21 cellular contexts compared by ENCODE assay signal in the genomic region with DNA sequence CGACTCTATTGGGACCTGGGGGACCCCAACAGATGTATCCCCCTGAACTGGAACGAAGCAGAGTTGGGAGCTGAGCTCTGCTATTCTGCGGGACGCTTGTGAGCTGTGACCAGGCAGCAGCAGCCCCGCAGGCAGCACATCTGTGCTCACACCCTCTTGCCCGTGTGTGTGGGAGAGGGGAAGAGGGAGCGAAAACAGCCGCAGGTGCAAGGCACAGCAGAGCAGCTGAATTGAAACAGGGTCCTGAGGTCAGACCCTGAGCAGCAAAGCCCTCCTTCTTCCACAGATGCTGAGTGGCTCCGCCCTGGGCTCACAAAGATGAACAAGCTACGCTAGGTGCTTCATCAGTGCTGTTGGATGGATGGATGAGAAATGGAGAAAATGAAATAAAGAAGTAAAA.
DNase-seq lines count a peak whose midpoint lies in the region; ATAC-seq and TF ChIP-seq lines count a peak whose summit lies in the region.
"Had no signal": no experiment of that assay in that cellular context is flagged by ENCODE, and none has a peak within 500 bp of the region (broad histone marks: within the 10 kb centered on the region; RNA-seq: fewer than 3 reads in every experiment).

No MANE protein-coding gene starts in this region.

- peak overlapping the region; percentile 46 for H3K27ac ChIP-seq in KMS-11
- H3K27ac ChIP-seq in lower lobe of right lung, result no peak overlapping the region

- no peak overlapping the region for H3K27ac Mint-ChIP-seq in activated naive CD4-positive, alpha-beta T cell treated with anti-CD3 and anti-CD28 coated beads, Interleukin-2, amount 10 ng/mL, durations not matched to agents 7 days and 5 days
- no peak overlapping the region for H3K27ac Mint-ChIP-seq in activated CD4-positive, alpha-beta T cell treated with anti-CD3 and anti-CD28 coated beads for 36 hours
- H3K27ac Mint-ChIP-seq: IgD-negative memory B cell, T-helper 17 cell had no signal

- H3K4me3 ChIP-seq in KMS-11 (IDR thresholded peaks at IDR 0.05; ENCODE audit: insufficient read depth, low read depth, low read length) (no peak overlapping the region), lower lobe of right lung (no peak overlapping the region)
- H3K4me3 ChIP-seq: SJCRH30 had no signal

- H3K9ac ChIP-seq in KMS-11, result no peak overlapping the region

- H3K4me2 ChIP-seq in KMS-11, result peak overlapping the region; percentile 45; the same call in 1 of the 2 replicates

- CTCF ChIA-PET in activated naive CD4-positive, alpha-beta T cell treated with anti-CD3 and anti-CD28 coated beads, Interleukin-2, amount 10 ng/mL, durations not matched to agents 7 days and 5 days (lab: Charles Lee), result no interaction called here
- CTCF ChIA-PET in activated CD4-positive, alpha-beta T cell treated with anti-CD3 and anti-CD28 coated beads for 36 hours (lab: Charles Lee), result interaction anchor here (0.5 kb wide), 1 partner anchor 795 kb away, joined by 3 read pairs; no protein-coding TSS in a partner anchor

- intact Hi-C loops in lower lobe of right lung (cut with DNase I), result no loop called here
- intact Hi-C loops in activated CD4-positive, alpha-beta T cell treated with anti-CD3 and anti-CD28 coated beads for 36 hours (cut with DNase I, micrococcal nuclease), result no loop called here

- no peak overlapping the region for H3K4me3 Mint-ChIP-seq in activated naive CD4-positive, alpha-beta T cell treated with anti-CD3 and anti-CD28 coated beads, Interleukin-2, amount 10 ng/mL, durations not matched to agents 7 days and 5 days
- no peak overlapping the region for H3K4me3 Mint-ChIP-seq in activated CD4-positive, alpha-beta T cell treated with anti-CD3 and anti-CD28 coated beads for 36 hours
- H3K4me3 Mint-ChIP-seq: CD4-positive, alpha-beta memory T cell; IgD-negative memory B cell; T-helper 17 cell had no signal

- no peaks in the 10 kb centered on the region for H3K9me3 Mint-ChIP-seq in activated naive CD4-positive, alpha-beta T cell treated with anti-CD3 and anti-CD28 coated beads, Interleukin-2, amount 10 ng/mL, durations not matched to agents 7 days and 5 days
- no peaks in the 10 kb centered on the region for H3K9me3 Mint-ChIP-seq in activated CD4-positive, alpha-beta T cell treated with anti-CD3 and anti-CD28 coated beads for 36 hours (ENCODE audit: low read depth)
- H3K9me3 Mint-ChIP-seq: CD4-positive, alpha-beta memory T cell; IgD-negative memory B cell had no signal

- H3K36me3 Mint-ChIP-seq in activated naive CD4-positive, alpha-beta T cell treated with anti-CD3 and anti-CD28 coated beads, Interleukin-2, amount 10 ng/mL, durations not matched to agents 7 days and 5 days, result no peaks in the 10 kb centered on the region
- H3K36me3 Mint-ChIP-seq in activated CD4-positive, alpha-beta T cell treated with anti-CD3 and anti-CD28 coated beads for 36 hours (ENCODE audit: low read depth), result no peaks in the 10 kb centered on the region
- H3K36me3 Mint-ChIP-seq: CD4-positive, alpha-beta memory T cell had no signal

- no peaks in the 10 kb centered on the region for H3K9me3 ChIP-seq in lower lobe of right lung
- H3K9me3 ChIP-seq: SJCRH30 had no signal

- H4K20me1 ChIP-seq in KMS-11 (ENCODE audit: insufficient read depth), result no peaks in the 10 kb centered on the region

- no peak for ATAC-seq in lower lobe of right lung
- ATAC-seq in activated CD4-positive, alpha-beta T cell treated with anti-CD3 and anti-CD28 coated beads for 36 hours, result no peak
- ATAC-seq: PC-3, Right ventricle myocardium inferior, SK-N-SH treated with all-trans-retinoic acid at 6 μM for 48 hours, T-helper 17 cell had no signal

- no peaks in the 10 kb centered on the region for H3K27me3 ChIP-seq in KMS-11 (ENCODE audit: insufficient read depth, low read depth)
- H3K27me3 ChIP-seq in lower lobe of right lung (ENCODE audit: low read depth), result no peaks in the 10 kb centered on the region
- H3K27me3 ChIP-seq: SJCRH30 had no signal

- H3K4me1 ChIP-seq in KMS-11 (ENCODE audit: low read depth, poor library complexity, severe bottlenecking), result peaks cover 31% of the 10 kb centered on the region
- H3K4me1 ChIP-seq in lower lobe of right lung, result no peaks in the 10 kb centered on the region

- H2AFZ ChIP-seq in KMS-11 (ENCODE audit: low read depth), result peak overlapping the region; percentile 10; the same call in 1 of the 2 replicates

- peaks cover under 1% of the 10 kb centered on the region for H3K4me1 Mint-ChIP-seq in activated naive CD4-positive, alpha-beta T cell treated with anti-CD3 and anti-CD28 coated beads, Interleukin-2, amount 10 ng/mL, durations not matched to agents 7 days and 5 days
- peaks cover 2% of the 10 kb centered on the region for H3K4me1 Mint-ChIP-seq in activated CD4-positive, alpha-beta T cell treated with anti-CD3 and anti-CD28 coated beads for 36 hours

- no peaks in the 10 kb centered on the region for H3K79me2 ChIP-seq in KMS-11 (ENCODE audit: insufficient read depth, low read depth)

- DNase-seq in activated naive CD4-positive, alpha-beta T cell treated with anti-CD3 and anti-CD28 coated beads, Interleukin-2, amount 10 ng/mL, durations not matched to agents 7 days and 5 days, result peak; percentile 1
- no peak for DNase-seq in activated naive CD4-positive, alpha-beta T cell treated with Interleukin-2 at 50 U/mL for 16 hours
- DNase-seq in lower lobe of right lung (peak; percentile 15), NCI-H1694 (lab: John Stamatoyannopoulos, UW) (no peak), D341Med (ENCODE audit: low spot score) (no peak)
- no peak for DNase-seq in activated CD4-positive, alpha-beta T cell treated with anti-CD3 and anti-CD28 coated beads for 36 hours
- DNase-seq: C1 segment of cervical spinal cord; CD4-positive, alpha-beta memory T cell; HCEC 1CT; Kasumi-1; MV-4-11; NCI-H1694 treated with DMSO at 0.1 percent for 48 hours; NCI-H2227 treated with DMSO at 0.1 percent for 48 hours; NCI-H526 treated with DMSO at 0.1 percent for 48 hours; T-helper 17 cell had no signal

- H3K27me3 Mint-ChIP-seq in activated naive CD4-positive, alpha-beta T cell treated with anti-CD3 and anti-CD28 coated beads, Interleukin-2, amount 10 ng/mL, durations not matched to agents 7 days and 5 days, result peaks cover 6% of the 10 kb centered on the region
- H3K27me3 Mint-ChIP-seq in activated CD4-positive, alpha-beta T cell treated with anti-CD3 and anti-CD28 coated beads for 36 hours, result no peaks in the 10 kb centered on the region
- H3K27me3 Mint-ChIP-seq: CD4-positive, alpha-beta memory T cell had no signal

- TF ChIP-seq CTCF in KMS-11 (conservative IDR thresholded peaks at IDR 0.05; ENCODE audit: low read depth, low read length), result no peak
- TF ChIP-seq CTCF in lower lobe of right lung (IDR thresholded peaks at IDR 0.05), result no peak

- POLR2A ChIA-PET in activated CD4-positive, alpha-beta T cell treated with anti-CD3 and anti-CD28 coated beads for 36 hours (lab: Charles Lee), result no interaction called here

- no peaks in the 10 kb centered on the region for H3K36me3 ChIP-seq in KMS-11 (ENCODE audit: insufficient read depth)
- no peaks in the 10 kb centered on the region for H3K36me3 ChIP-seq in lower lobe of right lung
- H3K36me3 ChIP-seq: SJCRH30 had no signal

Comparison
In these comparisons a context has a peak if more than half of its experiments do, and no peak if none do; other contexts are left out.
1. DNase-seq: peak in activated naive CD4-positive, alpha-beta T cell treated with anti-CD3 and anti-CD28 coated beads, Interleukin-2, amount 10 ng/mL, durations not matched to agents 7 days and 5 days (single experiment) and lower lobe of right lung (single experiment); none in activated naive CD4-positive, alpha-beta T cell treated with Interleukin-2 at 50 U/mL for 16 hours (single experiment), activated CD4-positive, alpha-beta T cell treated with anti-CD3 and anti-CD28 coated beads for 36 hours (single experiment), NCI-H1694 (single experiment) and D341Med (single experiment).